Comparison of ENCODE assay signal across 25 cellular contexts in the genomic region with DNA sequence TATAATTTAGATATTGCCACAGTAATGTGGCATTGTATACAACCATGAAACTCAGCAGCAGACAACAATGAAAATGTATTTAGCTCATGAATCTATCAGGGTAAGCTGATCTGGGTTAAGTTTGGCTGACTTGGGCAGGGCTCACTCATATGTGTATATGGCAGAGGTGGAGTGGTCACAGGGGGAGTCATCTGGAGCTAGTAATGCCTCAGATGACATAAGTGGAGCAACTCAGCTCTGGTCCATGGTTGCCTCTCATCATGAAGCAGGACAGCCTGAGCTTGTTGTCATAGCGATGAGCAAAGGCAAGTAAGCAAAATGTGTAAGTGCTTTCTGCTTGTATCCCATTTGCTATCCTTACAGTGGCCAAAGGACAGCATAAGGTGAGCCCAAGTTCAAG.
DNase-seq lines count a peak whose midpoint lies in the region; ATAC-seq, FAIRE-seq and TF ChIP-seq lines count a peak whose summit lies in the region.
"Had no signal": no experiment of that assay in that cellular context is flagged by ENCODE, and none has a peak within 500 bp of the region (broad histone marks: within the 10 kb centered on the region; RNA-seq: fewer than 3 reads in every experiment).

No MANE protein-coding gene starts in this region.

- H3K9me3 Mint-ChIP-seq in stimulated activated naive CD8-positive, alpha-beta T cell treated with anti-CD3 and anti-CD28 coated beads, Interleukin-15, amount 100 ng/mL, for 72 hours, result no peaks in the 10 kb centered on the region
- H3K9me3 Mint-ChIP-seq in stimulated activated naive B cell treated with anti-CD40 and anti-IgM and Interleukin-4, amounts not matched to agents 10 μg/mL and 1 μg/mL and 100 μg/mL, for 72 hours, result no peaks in the 10 kb centered on the region
- H3K9me3 Mint-ChIP-seq: activated T-helper 1 cell treated with anti-CD3 and anti-CD28 coated beads, Interleukin-12 subunit alpha, Interleukin-12 subunit beta, Interleukin-2, Interleukin-4 antibody, amounts not matched to agents 30 ng/mL and 10 ng/mL and 1 ng/mL, durations not matched to agents 14 hours and 24 hours and 36 hours had no signal

- H2BK120ac ChIP-seq in IMR-90 (ENCODE audit: low read depth, low read length), result no peak overlapping the region

- peak; percentile 52 for ATAC-seq in stimulated activated naive CD8-positive, alpha-beta T cell treated with anti-CD3 and anti-CD28 coated beads, Interleukin-15, amount 100 ng/mL, for 72 hours
- no peak for ATAC-seq in stimulated activated naive CD8-positive, alpha-beta T cell treated with anti-CD3 and anti-CD28 coated beads, Interleukin-15, Interleukin-2, amounts not matched to agents 100 U/mL and 50 U/mL, for 24 hours
- ATAC-seq in IMR-90 (ENCODE audit: low read depth), result no peak
- ATAC-seq in GM12878, result peak; percentile 44
- peak; percentile 46 to 55 for ATAC-seq in stimulated activated naive B cell treated with anti-CD40 and anti-IgM and Interleukin-4, amounts not matched to agents 10 μg/mL and 1 μg/mL and 100 μg/mL, for 72 hours (replicated peaks)
- ATAC-seq: gastrocnemius medialis, psoas muscle had no signal

- H3K9ac ChIP-seq in IMR-90 (ENCODE audit: low read depth, low read length), result no peak overlapping the region
- H3K9ac ChIP-seq in GM12878 (ENCODE audit: control insufficient read depth, insufficient read depth, low read length), result no peak overlapping the region

- no peak for TF ChIP-seq EP300 in GM12878 (IDR thresholded peaks at IDR 0.05; ENCODE audit: borderline replicate concordance in 1 of 2, control insufficient read depth in 1 of 2, low read depth in 2 of 2, low read length in 2 of 2)

- peak overlapping the region; percentile 49; the same call in 1 of the 2 replicates for H3K14ac ChIP-seq in IMR-90 (replicated peaks; ENCODE audit: low read depth, low read length)

- no peak overlapping the region; the same call in 1 of the 2 replicates for H4K91ac ChIP-seq in IMR-90 (ENCODE audit: insufficient read depth, low read depth, low read length)

- intact Hi-C loops in IMR-90 (cut with micrococcal nuclease) (no loop called here), GM12878 (cut with micrococcal nuclease; ENCODE audit: unreplicated experiment) (no loop called here)

- RAD21 ChIA-PET in GM12878 (lab: Charles Lee; ENCODE audit: unreplicated experiment), result no interaction called here

- CTCF ChIA-PET in IMR-90 (lab: Yijun Ruan, JAX) (interaction anchor here (0.5 kb wide), 1 partner anchor 1516 kb away, joined by 3 read pairs; no protein-coding TSS in a partner anchor), GM12878 (lab: Yijun Ruan, JAX) (interaction anchor here (0.7 kb wide), 2 partner anchors 43 to 72 kb away, joined by 3 read pairs; no protein-coding TSS in a partner anchor)

- TF ChIP-seq CTCF in IMR-90 (conservative IDR thresholded peaks at IDR 0.05; ENCODE audit: low read depth, low read length) (no peak), GM12878 (IDR thresholded peaks at IDR 0.05 in 2 of 3, conservative IDR thresholded peaks at IDR 0.05 in 1 of 3; ENCODE audit: control insufficient read depth in 2 of 3, extremely low read depth in 1 of 3, insufficient read depth in 1 of 3, low read depth in 3 of 3, low read length in 3 of 3) (no peak)

- H3K79me1 ChIP-seq in IMR-90 (ENCODE audit: low read depth in 1 of 2, low read length in 2 of 2), result peaks cover 22 to 37% of the 10 kb centered on the region in 2 experiments

- no peaks in the 10 kb centered on the region for H3K9me3 ChIP-seq in IMR-90 (ENCODE audit: control insufficient read depth, insufficient read depth, low read length)
- H3K9me3 ChIP-seq in GM12878 (replicated peaks; ENCODE audit: control insufficient read depth, insufficient read depth, low read length), result no peaks in the 10 kb centered on the region; the same call in 2 of the 3 replicates
- no peaks in the 10 kb centered on the region for H3K9me3 ChIP-seq in effector memory CD4-positive, alpha-beta T cell (ENCODE audit: control insufficient read depth, low read length)
- H3K9me3 ChIP-seq: gastrocnemius medialis, psoas muscle, testis, vagina had no signal

- H2BK20ac ChIP-seq in IMR-90 (ENCODE audit: low read depth, low read length), result no peak overlapping the region

- H3K4me1 Mint-ChIP-seq in stimulated activated naive CD8-positive, alpha-beta T cell treated with anti-CD3 and anti-CD28 coated beads, Interleukin-15, amount 100 ng/mL, for 72 hours, result peaks cover 10% of the 10 kb centered on the region
- peaks cover 12 to 25% of the 10 kb centered on the region in 2 donors for H3K4me1 Mint-ChIP-seq in stimulated activated naive B cell treated with anti-CD40 and anti-IgM and Interleukin-4, amounts not matched to agents 10 μg/mL and 1 μg/mL and 100 μg/mL, for 72 hours

- no peak overlapping the region for H3K23ac ChIP-seq in IMR-90 (ENCODE audit: low read depth, low read length)

- no peak overlapping the region for H2AFZ ChIP-seq in IMR-90 (replicated peaks; ENCODE audit: low read length, poor library complexity)
- H2AFZ ChIP-seq in GM12878 (ENCODE audit: control insufficient read depth, low read depth, low read length), result no peak overlapping the region

- no peak overlapping the region for H3K56ac ChIP-seq in IMR-90 (ENCODE audit: extremely low read depth, insufficient read depth, low read length)

- no peak overlapping the region for H2BK5ac ChIP-seq in IMR-90 (ENCODE audit: low read depth, low read length, poor library complexity, severe bottlenecking)

- POLR2A ChIA-PET in IMR-90 (lab: Charles Lee; ENCODE audit: unreplicated experiment), result no interaction called here
- POLR2A ChIA-PET in GM12878 (lab: Charles Lee), result no interaction called here

- BruUV-seq in IMR-90 (replicated peaks; lab: Mats Ljungman, UMichigan) (no TSS peak), GM12878 (replicated peaks; lab: Mats Ljungman, UMichigan) (no TSS peak)

- TF ChIP-seq RAD21 in IMR-90 (IDR thresholded peaks at IDR 0.05; ENCODE audit: low read length), result no peak
- no peak for TF ChIP-seq RAD21 in GM12878 (IDR thresholded peaks at IDR 0.05; ENCODE audit: insufficient read depth, low read depth, low read length)

- no peak for FAIRE-seq in GM12878 (lab: Jason Lieb, UNC)
- FAIRE-seq: astrocyte had no signal

- DNase-seq in stimulated activated naive CD8-positive, alpha-beta T cell treated with anti-CD3 and anti-CD28 coated beads, Interleukin-15, amount 100 ng/mL, for 72 hours, result no peak
- DNase-seq in stimulated activated naive CD8-positive, alpha-beta T cell treated with anti-CD3 and anti-CD28 coated beads, Interleukin-15, Interleukin-2, amounts not matched to agents 100 U/mL and 50 U/mL, for 24 hours, result no peak
- DNase-seq in IMR-90 (peak; percentile 13), GM12878 (ENCODE audit: low read depth, low spot score) (no peak), NOMO-1 (lab: John Stamatoyannopoulos, UW; ENCODE audit: unreplicated experiment in 2 of 2) (no peak), SKM-1 (lab: John Stamatoyannopoulos, UW; ENCODE audit: unreplicated experiment) (no peak)
- no peak for DNase-seq in stimulated activated naive B cell treated with anti-CD40 and anti-IgM and Interleukin-4, amounts not matched to agents 10 μg/mL and 1 μg/mL and 100 μg/mL, for 72 hours
- no peak for DNase-seq in effector memory CD4-positive, alpha-beta T cell
- DNase-seq: activated CD4-positive, alpha-beta T cell treated with anti-CD3 and anti-CD28 coated beads for 4 hours; C1 segment of cervical spinal cord; central memory CD4-positive, alpha-beta T cell; gastrocnemius medialis; HCEC 1CT; islet precursor cell; NCI-H1694 treated with DMSO at 0.1 percent for 48 hours; NCI-H82; psoas muscle; T-helper 1 cell; testis had no signal

- WGBS in IMR-90 (ENCODE audit: extremely low coverage in 2 of 2, insufficient read length in 1 of 2), 2 experiments, result no CpG with 5 or more reads among the region's 1 CpG
- 100% methylated on average over 1 of the region's 1 CpG for WGBS in GM12878 (ENCODE audit: insufficient coverage, insufficient replicate concordance, low lambda C conversion rate, missing lambda C conversion rate)

- H2BK15ac ChIP-seq in IMR-90 (ENCODE audit: low read depth, low read length), result no peak overlapping the region

- H3K79me2 ChIP-seq in GM12878 (ENCODE audit: control insufficient read depth, insufficient read depth, low read length), result no peaks in the 10 kb centered on the region

- H3K27me3 ChIP-seq in IMR-90 (ENCODE audit: control insufficient read depth, insufficient read depth, low read length) (no peaks in the 10 kb centered on the region), GM12878 (replicated peaks in 1 of 2; ENCODE audit: control insufficient read depth in 2 of 2, insufficient read depth in 2 of 2, low read length in 1 of 2) (no peaks in the 10 kb centered on the region)
- no peaks in the 10 kb centered on the region for H3K27me3 ChIP-seq in effector memory CD4-positive, alpha-beta T cell (replicated peaks; ENCODE audit: control insufficient read depth, insufficient read depth, low read length, poor library complexity, severe bottlenecking)
- H3K27me3 ChIP-seq: dorsolateral prefrontal cortex, gastrocnemius medialis, testis, vagina had no signal

- H4K20me1 ChIP-seq in IMR-90 (ENCODE audit: insufficient read depth, low read length) (no peaks in the 10 kb centered on the region; the same call in 1 of the 2 replicates), GM12878 (ENCODE audit: control insufficient read depth, insufficient read depth) (no peaks in the 10 kb centered on the region)

- H4K5ac ChIP-seq in IMR-90 (ENCODE audit: low read depth, low read length), result peak overlapping the region; percentile 39; the same call in 1 of the 2 replicates

- TF ChIP-seq POLR2A in IMR-90 (IDR thresholded peaks at IDR 0.05; ENCODE audit: low read depth, low read length), result no peak
- no peak for TF ChIP-seq POLR2A in GM12878 (IDR thresholded peaks at IDR 0.05; ENCODE audit: low read depth, low read length)

- peaks cover 5 to 23% of the 10 kb centered on the region in 2 donors for H3K36me3 Mint-ChIP-seq in stimulated activated naive B cell treated with anti-CD40 and anti-IgM and Interleukin-4, amounts not matched to agents 10 μg/mL and 1 μg/mL and 100 μg/mL, for 72 hours
- H3K36me3 Mint-ChIP-seq: activated naive CD8-positive, alpha-beta T cell had no signal

- no peak overlapping the region for H3K4me3 Mint-ChIP-seq in stimulated activated naive CD8-positive, alpha-beta T cell treated with anti-CD3 and anti-CD28 coated beads, Interleukin-15, amount 100 ng/mL, for 72 hours
- H3K4me3 Mint-ChIP-seq in stimulated activated naive B cell treated with anti-CD40 and anti-IgM and Interleukin-4, amounts not matched to agents 10 μg/mL and 1 μg/mL and 100 μg/mL, for 72 hours, result no peak overlapping the region
- H3K4me3 Mint-ChIP-seq: activated naive CD8-positive, alpha-beta T cell; activated T-helper 1 cell treated with anti-CD3 and anti-CD28 coated beads, Interleukin-12 subunit alpha, Interleukin-12 subunit beta, Interleukin-2, Interleukin-4 antibody, amounts not matched to agents 30 ng/mL and 10 ng/mL and 1 ng/mL, durations not matched to agents 14 hours and 24 hours and 36 hours had no signal

- H3K4me3 ChIP-seq in IMR-90 (ENCODE audit: insufficient read depth, low read depth, low read length), result no peak overlapping the region
- H3K4me3 ChIP-seq in GM12878, result no peak overlapping the region
- no peak overlapping the region for H3K4me3 ChIP-seq in effector memory CD4-positive, alpha-beta T cell (ENCODE audit: insufficient read depth, low read depth, low read length, poor library complexity, severe bottlenecking)
- H3K4me3 ChIP-seq: gastrocnemius medialis, lung, psoas muscle, testis, vagina had no signal

- dilution Hi-C loops in IMR-90 (cut with HindIII; ENCODE audit: low sequenced_read_pairs, unreplicated experiment), result no loop called here

- H3K4me1 ChIP-seq in IMR-90 (ENCODE audit: control insufficient read depth, insufficient read depth, low read length) (peaks cover 7% of the 10 kb centered on the region), GM12878 (ENCODE audit: control insufficient read depth, insufficient read depth, low read length) (no peaks in the 10 kb centered on the region)
- no peaks in the 10 kb centered on the region for H3K4me1 ChIP-seq in effector memory CD4-positive, alpha-beta T cell (ENCODE audit: control insufficient read depth, insufficient read depth, low read length, poor library complexity, severe bottlenecking)
- H3K4me1 ChIP-seq: gastrocnemius medialis, psoas muscle, testis, vagina had no signal

- SMC1A ChIA-PET in GM12878 (lab: Charles Lee; ENCODE audit: uncharacterized antibody, unreplicated experiment), result interaction anchor here (1.1 to 2.7 kb wide), 3 partner anchors 18 to 143 kb away, joined by 4 to 14 read pairs (median 6); no protein-coding TSS in a partner anchor

- peaks cover 9% of the 10 kb centered on the region for H3K9me1 ChIP-seq in IMR-90 (ENCODE audit: insufficient read depth, low read length)

- no peak overlapping the region for H3K27ac ChIP-seq in IMR-90 (ENCODE audit: insufficient read depth, low read length)
- no peak overlapping the region for H3K27ac ChIP-seq in GM12878 (ENCODE audit: control insufficient read depth, insufficient read depth)
- H3K27ac ChIP-seq in effector memory CD4-positive, alpha-beta T cell (ENCODE audit: insufficient read depth, low read length, poor library complexity, severe bottlenecking), result no peak overlapping the region
- H3K27ac ChIP-seq: gastrocnemius medialis, psoas muscle, testis, vagina had no signal

- H3K4me2 ChIP-seq in IMR-90 (ENCODE audit: low read depth, low read length) (no peak overlapping the region), GM12878 (ENCODE audit: control insufficient read depth, insufficient read depth) (no peak overlapping the region)

- 0 out of 4 replicates have a peak overlapping the region, but pooled peaks of 1 of the 2 experiments have one; percentile 33 for H4K8ac ChIP-seq in IMR-90 (ENCODE audit: low read depth in 2 of 2, low read length in 2 of 2)

- H2AK9ac ChIP-seq in IMR-90 (replicated peaks; ENCODE audit: low read depth, low read length, poor library complexity), result no peak overlapping the region

- H3K4ac ChIP-seq in IMR-90 (ENCODE audit: low read depth, low read length), result no peak overlapping the region

- in situ Hi-C loops in IMR-90 (cut with MboI; ENCODE audit: low sequenced_read_pairs), result no loop called here
- in situ Hi-C loops in GM12878 (cut with MboI), result no loop called here

- H2AK5ac ChIP-seq in IMR-90 (ENCODE audit: low read depth, low read length), result peak overlapping the region; percentile 59; the same call in 1 of the 2 replicates

- H3K18ac ChIP-seq in IMR-90 (ENCODE audit: low read depth, low read length), result no peak overlapping the region

- H3K27me3 Mint-ChIP-seq in stimulated activated naive CD8-positive, alpha-beta T cell treated with anti-CD3 and anti-CD28 coated beads, Interleukin-15, amount 100 ng/mL, for 72 hours, result no peaks in the 10 kb centered on the region
- H3K27me3 Mint-ChIP-seq in stimulated activated naive B cell treated with anti-CD40 and anti-IgM and Interleukin-4, amounts not matched to agents 10 μg/mL and 1 μg/mL and 100 μg/mL, for 72 hours, result no peaks in the 10 kb centered on the region
- H3K27me3 Mint-ChIP-seq: activated naive CD8-positive, alpha-beta T cell had no signal

- H3K36me3 ChIP-seq in IMR-90 (ENCODE audit: control insufficient read depth, insufficient read depth, low read length), result peaks cover 2% of the 10 kb centered on the region
- no peaks in the 10 kb centered on the region for H3K36me3 ChIP-seq in GM12878 (ENCODE audit: control insufficient read depth in 2 of 2, insufficient read depth in 2 of 2, low read length in 1 of 2)
- no peaks in the 10 kb centered on the region for H3K36me3 ChIP-seq in effector memory CD4-positive, alpha-beta T cell (ENCODE audit: control insufficient read depth, insufficient read depth, low read length)
- H3K36me3 ChIP-seq: gastrocnemius medialis, vagina had no signal

- no peak overlapping the region for H3K27ac Mint-ChIP-seq in stimulated activated naive CD8-positive, alpha-beta T cell treated with anti-CD3 and anti-CD28 coated beads, Interleukin-15, amount 100 ng/mL, for 72 hours
- no peak overlapping the region for H3K27ac Mint-ChIP-seq in stimulated activated naive B cell treated with anti-CD40 and anti-IgM and Interleukin-4, amounts not matched to agents 10 μg/mL and 1 μg/mL and 100 μg/mL, for 72 hours
- H3K27ac Mint-ChIP-seq: activated naive CD8-positive, alpha-beta T cell; activated T-helper 1 cell treated with anti-CD3 and anti-CD28 coated beads, Interleukin-12 subunit alpha, Interleukin-12 subunit beta, Interleukin-2, Interleukin-4 antibody, amounts not matched to agents 30 ng/mL and 10 ng/mL and 1 ng/mL, durations not matched to agents 14 hours and 24 hours and 36 hours had no signal

Comparison
In these comparisons a context has a peak if more than half of its experiments do, and no peak if none do; other contexts are left out.
1. ATAC-seq: peak in stimulated activated naive CD8-positive, alpha-beta T cell treated with anti-CD3 and anti-CD28 coated beads, Interleukin-15, amount 100 ng/mL, for 72 hours (single experiment), GM12878 (single experiment) and stimulated activated naive B cell treated with anti-CD40 and anti-IgM and Interleukin-4, amounts not matched to agents 10 μg/mL and 1 μg/mL and 100 μg/mL, for 72 hours (2 of 2); none in stimulated activated naive CD8-positive, alpha-beta T cell treated with anti-CD3 and anti-CD28 coated beads, Interleukin-15, Interleukin-2, amounts not matched to agents 100 U/mL and 50 U/mL, for 24 hours (single experiment) and IMR-90 (single experiment).